In genomic region chr1:36024761-36025303, GRCh38 we compare ENCODE assay signal across 27 cellular contexts. TPM values are rescaled to one million over a fixed set of nuclear protein-coding genes. Genes with fewer than 3 reads are reported as not detected.
"Had no signal": no experiment of that assay in that cellular context is flagged by ENCODE, and none has a peak within 500 bp of the region (broad histone marks: within the 10 kb centered on the region; RNA-seq: fewer than 3 reads in every experiment).

No MANE protein-coding gene starts in this region.

- H3K27ac Mint-ChIP-seq: activated CD4-positive, alpha-beta memory T cell treated with anti-CD3 and anti-CD28 coated beads for 36 hours; activated CD4-positive, alpha-beta T cell treated with anti-CD3 and anti-CD28 coated beads, Interleukin-2, amount 10 ng/mL, durations not matched to agents 24 days and 14 days; activated T-helper 1 cell treated with anti-CD3 and anti-CD28 coated beads, Interleukin-12 subunit alpha, Interleukin-12 subunit beta, Interleukin-2, Interleukin-4 antibody, amounts not matched to agents 30 ng/mL and 10 ng/mL and 1 ng/mL, durations not matched to agents 14 hours and 24 hours and 36 hours had no signal

- H3K4me1 Mint-ChIP-seq: stimulated activated memory B cell treated with anti-CD40 and anti-IgM and Interleukin-4, amounts not matched to agents 10 μg/mL and 1 μg/mL and 100 μg/mL, for 72 hours had no signal

- H3K9me3 Mint-ChIP-seq: activated CD4-positive, alpha-beta T cell treated with anti-CD3 and anti-CD28 coated beads, Interleukin-2, amount 10 ng/mL, durations not matched to agents 24 days and 14 days; activated naive CD4-positive, alpha-beta T cell treated with anti-CD3 and anti-CD28 coated beads, Interleukin-2, amount 50 U/mL, for 24 hours; natural killer cell treated with Interleukin-12 subunit alpha and Interleukin-12 subunit beta and Interleukin-15 and Interleukin-18, amount 100 ng/mL, for 72 hours; stimulated activated memory B cell treated with anti-CD40 and anti-IgM and Interleukin-4, amounts not matched to agents 10 μg/mL and 1 μg/mL and 100 μg/mL, for 72 hours; stimulated activated naive CD8-positive, alpha-beta T cell treated with anti-CD3 and anti-CD28 coated beads, Interleukin-15, amount 100 ng/mL, for 72 hours had no signal

- H3K4me3 ChIP-seq: esophagus squamous epithelium, left ventricle myocardium inferior, lung, mucosa of descending colon, right atrium auricular region, smooth muscle cell, upper lobe of left lung, vagina had no signal

- H3K4me1 ChIP-seq: left ventricle myocardium inferior, right atrium auricular region, upper lobe of left lung, vagina had no signal

- H3K9me3 ChIP-seq: esophagus squamous epithelium, mucosa of descending colon, upper lobe of left lung, vagina had no signal

- H3K27ac ChIP-seq: epithelial cell of prostate, left ventricle myocardium inferior, right atrium auricular region, upper lobe of left lung, vagina had no signal

- H3K4me2 ChIP-seq: smooth muscle cell had no signal

- H3K27me3 Mint-ChIP-seq: activated CD4-positive, alpha-beta memory T cell treated with anti-CD3 and anti-CD28 coated beads for 36 hours; activated CD4-positive, alpha-beta T cell treated with anti-CD3 and anti-CD28 coated beads, Interleukin-2, amount 10 ng/mL, durations not matched to agents 24 days and 14 days; activated naive CD4-positive, alpha-beta T cell treated with anti-CD3 and anti-CD28 coated beads, Interleukin-2, amount 50 U/mL, for 24 hours; natural killer cell treated with Interleukin-12 subunit alpha and Interleukin-12 subunit beta and Interleukin-15 and Interleukin-18, amount 100 ng/mL, for 72 hours; stimulated activated memory B cell treated with anti-CD40 and anti-IgM and Interleukin-4, amounts not matched to agents 10 μg/mL and 1 μg/mL and 100 μg/mL, for 72 hours; stimulated activated naive CD8-positive, alpha-beta T cell treated with anti-CD3 and anti-CD28 coated beads, Interleukin-15, amount 100 ng/mL, for 72 hours had no signal

- DNase-seq: activated CD4-positive, alpha-beta memory T cell treated with anti-CD3 and anti-CD28 coated beads for 36 hours; activated CD4-positive, alpha-beta T cell treated with anti-CD3 and anti-CD28 coated beads, Interleukin-2, amount 10 ng/mL, durations not matched to agents 24 days and 14 days; activated gamma-delta T cell; anterior cingulate cortex; effector CD8-positive, alpha-beta T cell; esophagus squamous epithelium; foreskin melanocyte; islet precursor cell; left ventricle myocardium inferior; mucosa of descending colon; stimulated activated CD4-positive, alpha-beta T cell treated with anti-CD3 and anti-CD28 coated beads, Interleukin-1b, Interleukin-23, amount 100 ng/mL, for 48 hours; stimulated activated CD4-positive, alpha-beta T cell treated with anti-CD3 and anti-CD28 coated beads, Interleukin-4, amount 100 ng/mL, for 4 hours; stimulated activated CD8-positive, alpha-beta memory T cell treated with anti-CD3 and anti-CD28 coated beads, Interleukin-4, amount 100 ng/mL, for 48 hours; stimulated activated naive CD8-positive, alpha-beta T cell treated with anti-CD3 and anti-CD28 coated beads, Interleukin-15, amount 100 ng/mL, for 72 hours; substantia nigra; T-helper 1 cell; upper lobe of left lung had no signal

- H3K27me3 ChIP-seq: esophagus squamous epithelium, right atrium auricular region, upper lobe of left lung, vagina had no signal

- H3K4me3 Mint-ChIP-seq: activated CD4-positive, alpha-beta memory T cell treated with anti-CD3 and anti-CD28 coated beads for 36 hours; activated CD4-positive, alpha-beta T cell treated with anti-CD3 and anti-CD28 coated beads, Interleukin-2, amount 10 ng/mL, durations not matched to agents 24 days and 14 days; activated naive CD4-positive, alpha-beta T cell treated with anti-CD3 and anti-CD28 coated beads, Interleukin-2, amount 50 U/mL, for 24 hours; activated T-helper 1 cell treated with anti-CD3 and anti-CD28 coated beads, Interleukin-12 subunit alpha, Interleukin-12 subunit beta, Interleukin-2, Interleukin-4 antibody, amounts not matched to agents 30 ng/mL and 10 ng/mL and 1 ng/mL, durations not matched to agents 14 hours and 24 hours and 36 hours; natural killer cell treated with Interleukin-12 subunit alpha and Interleukin-12 subunit beta and Interleukin-15 and Interleukin-18, amount 100 ng/mL, for 72 hours; stimulated activated memory B cell treated with anti-CD40 and anti-IgM and Interleukin-4, amounts not matched to agents 10 μg/mL and 1 μg/mL and 100 μg/mL, for 72 hours; stimulated activated naive CD8-positive, alpha-beta T cell treated with anti-CD3 and anti-CD28 coated beads, Interleukin-15, amount 100 ng/mL, for 72 hours had no signal

- ATAC-seq: mucosa of descending colon; natural killer cell treated with Interleukin-12 subunit alpha and Interleukin-12 subunit beta and Interleukin-15 and Interleukin-18, amount 100 ng/mL, for 72 hours; stimulated activated memory B cell treated with anti-CD40 and anti-IgM and Interleukin-4, amounts not matched to agents 10 μg/mL and 1 μg/mL and 100 μg/mL, for 72 hours; stimulated activated naive CD8-positive, alpha-beta T cell treated with anti-CD3 and anti-CD28 coated beads, Interleukin-15, amount 100 ng/mL, for 72 hours had no signal

RNA-seq across cellular contexts. Expression of gene TEKT2, which starts 59.1 kb away (rescaled TPM):
- total RNA-seq: activated CD4-positive, alpha-beta memory T cell treated with anti-CD3 and anti-CD28 coated beads for 36 hours; activated CD4-positive, alpha-beta T cell treated with anti-CD3 and anti-CD28 coated beads, Interleukin-2, amount 10 ng/mL, durations not matched to agents 24 days and 14 days; esophagus squamous epithelium; left ventricle myocardium inferior; myocyte; natural killer cell treated with Interleukin-12 subunit alpha and Interleukin-12 subunit beta and Interleukin-15 and Interleukin-18, amount 100 ng/mL, for 72 hours; vagina had no signal
